12 cellular contexts compared by ENCODE assay signal in genomic region chr11:44860967-44861828, GRCh38.
DNase-seq lines count a peak whose midpoint lies in the region; ATAC-seq, FAIRE-seq and TF ChIP-seq lines count a peak whose summit lies in the region.
"Had no signal": no experiment of that assay in that cellular context is flagged by ENCODE, and none has a peak within 500 bp of the region (broad histone marks: within the 10 kb centered on the region; RNA-seq: fewer than 3 reads in every experiment).

No MANE protein-coding gene starts in this region.

- DNase-seq in activated CD8-positive, alpha-beta T cell treated with anti-CD3 and anti-CD28 coated beads, Interleukin-2, amount 10 ng/mL, durations not matched to agents 7 days and 5 days = no peak
- DNase-seq in activated CD8-positive, alpha-beta T cell treated with anti-CD3 and anti-CD28 coated beads for 36 hours = no peak
- DNase-seq in GM12878 (ENCODE audit: low read depth, low spot score) = no peak
- DNase-seq in mesothelial cell of epicardium (ENCODE audit: low spot score in 2 of 2, unreplicated experiment in 2 of 2) = no peak
- DNase-seq in tibial nerve (ENCODE audit: low spot score in 2 of 2) = no peak
- DNase-seq in GM19239 (ENCODE audit: insufficient read length, low spot score) = no peak
- DNase-seq in caudate nucleus (lab: John Stamatoyannopoulos, UW) = no peak
- DNase-seq in GM20000 (ENCODE audit: low spot score) = no peak
- DNase-seq: NCI-H510A treated with DMSO at 0.1 percent for 48 hours had no signal

- H4K20me1 ChIP-seq in GM12878 (ENCODE audit: control insufficient read depth, insufficient read depth) = no peaks in the 10 kb centered on the region

- peaks cover 20% of the 10 kb centered on the region for H3K4me1 Mint-ChIP-seq in activated CD8-positive, alpha-beta T cell treated with anti-CD3 and anti-CD28 coated beads, Interleukin-2, amount 10 ng/mL, durations not matched to agents 7 days and 5 days (ENCODE audit: low read depth)
- H3K4me1 Mint-ChIP-seq in activated CD8-positive, alpha-beta T cell treated with anti-CD3 and anti-CD28 coated beads for 36 hours (ENCODE audit: low read depth) = peaks cover 25% of the 10 kb centered on the region
- H3K4me1 Mint-ChIP-seq in mesothelial cell of epicardium = peaks cover 20% of the 10 kb centered on the region

- BruUV-seq in GM12878 (replicated peaks; lab: Mats Ljungman, UMichigan) = no TSS peak

- H3K4me2 ChIP-seq in GM12878 (ENCODE audit: control insufficient read depth, insufficient read depth) = peak overlapping the region; percentile 89

- no peak for TF ChIP-seq CTCF in activated CD8-positive, alpha-beta T cell treated with anti-CD3 and anti-CD28 coated beads for 36 hours (IDR thresholded peaks at IDR 0.05)
- TF ChIP-seq CTCF in GM12878 (IDR thresholded peaks at IDR 0.05 in 2 of 3, conservative IDR thresholded peaks at IDR 0.05 in 1 of 3; ENCODE audit: control insufficient read depth in 2 of 3, extremely low read depth in 1 of 3, insufficient read depth in 1 of 3, low read depth in 3 of 3, low read length in 3 of 3) (no peak), mesothelial cell of epicardium (IDR thresholded peaks at IDR 0.05; ENCODE audit: unreplicated experiment) (no peak), tibial nerve (IDR thresholded peaks at IDR 0.05) (no peak), GM20000 (IDR thresholded peaks at IDR 0.05; ENCODE audit: extremely low read depth, missing control alignments) (no peak)

- no peaks in the 10 kb centered on the region for H3K79me2 ChIP-seq in GM12878 (ENCODE audit: control insufficient read depth, insufficient read depth, low read length)

- in situ Hi-C loops in GM12878 (cut with MboI) = no loop called here

- H2AFZ ChIP-seq in GM12878 (ENCODE audit: control insufficient read depth, low read depth, low read length) = no peak overlapping the region

- no peaks in the 10 kb centered on the region for H3K36me3 Mint-ChIP-seq in activated CD8-positive, alpha-beta T cell treated with anti-CD3 and anti-CD28 coated beads, Interleukin-2, amount 10 ng/mL, durations not matched to agents 7 days and 5 days (ENCODE audit: low read depth)
- H3K36me3 Mint-ChIP-seq in activated CD8-positive, alpha-beta T cell treated with anti-CD3 and anti-CD28 coated beads for 36 hours (ENCODE audit: low read depth) = no peaks in the 10 kb centered on the region
- no peaks in the 10 kb centered on the region for H3K36me3 Mint-ChIP-seq in mesothelial cell of epicardium

- H3K36me3 ChIP-seq in GM12878 (ENCODE audit: control insufficient read depth in 2 of 2, insufficient read depth in 2 of 2, low read length in 1 of 2) = no peaks in the 10 kb centered on the region
- no peaks in the 10 kb centered on the region for H3K36me3 ChIP-seq in tibial nerve

- H3K9me3 ChIP-seq in GM12878 (replicated peaks; ENCODE audit: control insufficient read depth, insufficient read depth, low read length) (no peaks in the 10 kb centered on the region; the same call in 2 of the 3 replicates), tibial nerve (no peaks in the 10 kb centered on the region)

- RAD21 ChIA-PET in GM12878 (lab: Charles Lee; ENCODE audit: unreplicated experiment) = interaction anchor here (1.3 to 1.5 kb wide), 2 partner anchors 10 to 249 kb away, joined by 9 read pairs; no protein-coding TSS in a partner anchor

- no peak overlapping the region for H3K4me3 ChIP-seq in GM12878
- H3K4me3 ChIP-seq in tibial nerve = no peak overlapping the region

- peaks cover 15% of the 10 kb centered on the region for H3K4me1 ChIP-seq in GM12878 (ENCODE audit: control insufficient read depth, insufficient read depth, low read length)
- H3K4me1 ChIP-seq in tibial nerve = peaks cover 0 to 20% (median 10%) of the 10 kb centered on the region in 4 donors

- TF ChIP-seq EP300 in GM12878 (IDR thresholded peaks at IDR 0.05; ENCODE audit: borderline replicate concordance in 1 of 2, control insufficient read depth in 1 of 2, low read depth in 2 of 2, low read length in 2 of 2) (no peak), tibial nerve (IDR thresholded peaks at IDR 0.05) (no peak)

- TF ChIP-seq POLR2A in GM12878 (IDR thresholded peaks at IDR 0.05; ENCODE audit: low read depth, low read length) (no peak), tibial nerve (IDR thresholded peaks at IDR 0.05) (no peak)

- no peak for FAIRE-seq in GM12878 (lab: Jason Lieb, UNC)
- no peak for FAIRE-seq in GM19239 (lab: Jason Lieb, UNC)
- FAIRE-seq: frontal cortex had no signal

- H3K9ac ChIP-seq in GM12878 (ENCODE audit: control insufficient read depth, insufficient read depth, low read length) = no peak overlapping the region; the same call in 1 of the 2 replicates

- peak; percentile 5 for ATAC-seq in activated CD8-positive, alpha-beta T cell treated with anti-CD3 and anti-CD28 coated beads, Interleukin-2, amount 10 ng/mL, durations not matched to agents 7 days and 5 days
- ATAC-seq in activated CD8-positive, alpha-beta T cell treated with anti-CD3 and anti-CD28 coated beads for 36 hours = no peak
- ATAC-seq in GM12878 = no peak

- no peak overlapping the region for H3K4me3 Mint-ChIP-seq in activated CD8-positive, alpha-beta T cell treated with anti-CD3 and anti-CD28 coated beads, Interleukin-2, amount 10 ng/mL, durations not matched to agents 7 days and 5 days
- no peak overlapping the region for H3K4me3 Mint-ChIP-seq in activated CD8-positive, alpha-beta T cell treated with anti-CD3 and anti-CD28 coated beads for 36 hours
- no peak overlapping the region for H3K4me3 Mint-ChIP-seq in mesothelial cell of epicardium
- H3K4me3 Mint-ChIP-seq: activated CD4-positive, alpha-beta T cell treated with anti-CD3 and anti-CD28 coated beads for 36 hours; activated T-helper 1 cell treated with anti-CD3 and anti-CD28 coated beads, Interleukin-12 subunit alpha, Interleukin-12 subunit beta, Interleukin-2, Interleukin-4 antibody, amounts not matched to agents 30 ng/mL and 10 ng/mL and 1 ng/mL, durations not matched to agents 14 hours and 24 hours and 36 hours had no signal

- CTCF ChIA-PET in activated CD8-positive, alpha-beta T cell treated with anti-CD3 and anti-CD28 coated beads, Interleukin-2, amount 10 ng/mL, durations not matched to agents 7 days and 5 days (lab: Charles Lee) = interaction anchor here (0.8 to 1.3 kb wide), 2 partner anchors 75 to 87 kb away, joined by 3 read pairs; no protein-coding TSS in a partner anchor
- CTCF ChIA-PET in activated CD8-positive, alpha-beta T cell treated with anti-CD3 and anti-CD28 coated beads for 36 hours (lab: Charles Lee) = interaction anchor here (1.3 to 1.6 kb wide), 2 partner anchors 8 to 66 kb away, joined by 3 read pairs; no protein-coding TSS in a partner anchor
- CTCF ChIA-PET in GM12878 (lab: Yijun Ruan, JAX) = interaction anchor here (0.9 to 1.2 kb wide), 2 partner anchors 10 to 50 kb away, joined by 3 to 8 read pairs; no protein-coding TSS in a partner anchor

- WGBS in GM12878 (ENCODE audit: insufficient coverage, insufficient replicate concordance, low lambda C conversion rate, missing lambda C conversion rate) = 52% methylated on average over 15 of the region's 21 CpGs
- WGBS in tibial nerve, 2 donors = 90 to 91% methylated on average over 20 to 21 of the region's 21 CpGs

- TF ChIP-seq RAD21 in GM12878 (IDR thresholded peaks at IDR 0.05; ENCODE audit: insufficient read depth, low read depth, low read length) = no peak

- peaks cover 55% of the 10 kb centered on the region for H3K27me3 Mint-ChIP-seq in activated CD8-positive, alpha-beta T cell treated with anti-CD3 and anti-CD28 coated beads, Interleukin-2, amount 10 ng/mL, durations not matched to agents 7 days and 5 days (ENCODE audit: low read depth)
- H3K27me3 Mint-ChIP-seq in activated CD8-positive, alpha-beta T cell treated with anti-CD3 and anti-CD28 coated beads for 36 hours = peaks cover 29% of the 10 kb centered on the region
- H3K27me3 Mint-ChIP-seq in mesothelial cell of epicardium (ENCODE audit: low read depth) = no peaks in the 10 kb centered on the region

- SMC1A ChIA-PET in GM12878 (lab: Charles Lee; ENCODE audit: uncharacterized antibody, unreplicated experiment) = interaction anchor here (1.1 to 1.2 kb wide), 2 partner anchors 22 to 302 kb away, joined by 4 read pairs; no protein-coding TSS in a partner anchor

- H3K27ac ChIP-seq in GM12878 (ENCODE audit: control insufficient read depth, insufficient read depth) (no peak overlapping the region; the same call in 1 of the 2 replicates), tibial nerve (peak overlapping the region in 3 of 4 donors; percentile 44 to 80 (median 63)), caudate nucleus (ENCODE audit: low read depth, low read length) (no peak overlapping the region)

- H3K27ac Mint-ChIP-seq in activated CD8-positive, alpha-beta T cell treated with anti-CD3 and anti-CD28 coated beads, Interleukin-2, amount 10 ng/mL, durations not matched to agents 7 days and 5 days = no peak overlapping the region
- H3K27ac Mint-ChIP-seq in activated CD8-positive, alpha-beta T cell treated with anti-CD3 and anti-CD28 coated beads for 36 hours = no peak overlapping the region
- peak overlapping the region; percentile 59 for H3K27ac Mint-ChIP-seq in mesothelial cell of epicardium
- H3K27ac Mint-ChIP-seq: activated CD4-positive, alpha-beta T cell treated with anti-CD3 and anti-CD28 coated beads for 36 hours had no signal

- POLR2A ChIA-PET in activated CD8-positive, alpha-beta T cell treated with anti-CD3 and anti-CD28 coated beads, Interleukin-2, amount 10 ng/mL, durations not matched to agents 7 days and 5 days (lab: Charles Lee) = no interaction called here
- POLR2A ChIA-PET in activated CD8-positive, alpha-beta T cell treated with anti-CD3 and anti-CD28 coated beads for 36 hours (lab: Charles Lee) = no interaction called here
- POLR2A ChIA-PET in GM12878 (lab: Charles Lee) = no interaction called here

- intact Hi-C loops in activated CD8-positive, alpha-beta T cell treated with anti-CD3 and anti-CD28 coated beads for 36 hours (cut with micrococcal nuclease) = no loop called here
- intact Hi-C loops in GM12878 (cut with micrococcal nuclease; ENCODE audit: unreplicated experiment) = loop anchor here (5.0 kb wide), 1 partner anchor 294 kb away; the partner anchor contains the start of gene CD82

- no peaks in the 10 kb centered on the region; a peak in 2 of 4 replicates for H3K27me3 ChIP-seq in GM12878 (replicated peaks in 1 of 2; ENCODE audit: control insufficient read depth in 2 of 2, insufficient read depth in 2 of 2, low read length in 1 of 2)
- no peaks in the 10 kb centered on the region for H3K27me3 ChIP-seq in tibial nerve

- H3K9me3 Mint-ChIP-seq in activated CD8-positive, alpha-beta T cell treated with anti-CD3 and anti-CD28 coated beads, Interleukin-2, amount 10 ng/mL, durations not matched to agents 7 days and 5 days (ENCODE audit: insufficient read depth) = no peaks in the 10 kb centered on the region
- no peaks in the 10 kb centered on the region for H3K9me3 Mint-ChIP-seq in activated CD8-positive, alpha-beta T cell treated with anti-CD3 and anti-CD28 coated beads for 36 hours
- H3K9me3 Mint-ChIP-seq in mesothelial cell of epicardium = no peaks in the 10 kb centered on the region
- H3K9me3 Mint-ChIP-seq: activated T-helper 1 cell treated with anti-CD3 and anti-CD28 coated beads, Interleukin-12 subunit alpha, Interleukin-12 subunit beta, Interleukin-2, Interleukin-4 antibody, amounts not matched to agents 30 ng/mL and 10 ng/mL and 1 ng/mL, durations not matched to agents 14 hours and 24 hours and 36 hours had no signal

Comparison
In these comparisons a context has a peak if more than half of its experiments do, and no peak if none do; other contexts are left out.
1. H3K27ac ChIP-seq: peak in tibial nerve (3 of 4); none in GM12878 (single experiment) and caudate nucleus (single experiment).